Comparison of ENCODE assay signal across 19 cellular contexts in genomic region chr13:97881556-97881955, GRCh38.
A peak's percentile ranks its signal among the peaks of the same experiment; 100 is the strongest.
DNase-seq lines count a peak whose midpoint lies in the region; ATAC-seq and TF ChIP-seq lines count a peak whose summit lies in the region.
"Had no signal": no experiment of that assay in that cellular context is flagged by ENCODE, and none has a peak within 500 bp of the region (broad histone marks: within the 10 kb centered on the region; RNA-seq: fewer than 3 reads in every experiment).

No MANE protein-coding gene starts in this region.

- H3K27ac ChIP-seq in PC-3 (ENCODE audit: low read length) (peak overlapping the region; percentile 90), esophagus muscularis mucosa (replicated peaks in 1 of 4) (no peak overlapping the region), mesenchymal stem cell (ENCODE audit: low read length, poor library complexity, severe bottlenecking) (no peak overlapping the region), dorsolateral prefrontal cortex (no peak overlapping the region)
- H3K27ac ChIP-seq: BLaER1 treated with 17β-estradiol and CSF1 and Interleukin-3, amounts not matched to agents 10 nM and 100 nM; C4-2B had no signal

- H3K9ac ChIP-seq in PC-3 (ENCODE audit: low read length) (no peak overlapping the region), mesenchymal stem cell (ENCODE audit: low read length) (peak overlapping the region; percentile 28)
- H3K9ac ChIP-seq: BLaER1 treated with 17β-estradiol and CSF1 and Interleukin-3, amounts not matched to agents 10 nM and 100 nM had no signal

- H3K23ac ChIP-seq in mesenchymal stem cell (ENCODE audit: low read length in 2 of 2), result no peak overlapping the region

- DNase-seq in HFFc6 (no peak), PC-3 (no peak), esophagus muscularis mucosa (ENCODE audit: extremely low spot score) (peak; percentile 60), mesenchymal stem cell (no peak), dorsolateral prefrontal cortex (no peak), NCI-H2196 (lab: John Stamatoyannopoulos, UW; ENCODE audit: unreplicated experiment) (no peak), globus pallidus (ENCODE audit: low spot score) (no peak)
- DNase-seq: 8988T; AML-193; Caco-2; Calu3; CD4-positive, alpha-beta T cell; CD8-positive, alpha-beta T cell; DMS79 treated with DMSO at 0.1 percent for 48 hours; GF-D8 had no signal

- ATAC-seq in PC-3, result no peak
- ATAC-seq in GM18873 (IDR thresholded peaks at IDR 0.05; ENCODE audit: low FRiP score, unreplicated experiment), result no peak
- ATAC-seq: CD8-positive, alpha-beta T cell had no signal

- H2AK5ac ChIP-seq in mesenchymal stem cell (ENCODE audit: low read length, severe bottlenecking), result peak overlapping the region; percentile 44

- peak overlapping the region in 1 of 2 experiments; percentile 20 for H3K14ac ChIP-seq in mesenchymal stem cell (ENCODE audit: low read length in 2 of 2)

- H2BK12ac ChIP-seq in mesenchymal stem cell (ENCODE audit: low read length in 2 of 2), result peak overlapping the region; percentile 24 to 75

- no peak overlapping the region for H4K8ac ChIP-seq in mesenchymal stem cell (ENCODE audit: low read length)

- no peaks in the 10 kb centered on the region for H3K27me3 ChIP-seq in PC-3 (ENCODE audit: low read length)
- no peaks in the 10 kb centered on the region for H3K27me3 ChIP-seq in esophagus muscularis mucosa
- H3K27me3 ChIP-seq in mesenchymal stem cell (ENCODE audit: control insufficient read depth in 1 of 2, insufficient read depth in 1 of 2, low read length in 2 of 2), result no peaks in the 10 kb centered on the region
- H3K27me3 ChIP-seq in dorsolateral prefrontal cortex, result peaks cover 0 to 12% (median 0%) of the 10 kb centered on the region in 45 donors
- H3K27me3 ChIP-seq: BLaER1 treated with 17β-estradiol and CSF1 and Interleukin-3, amounts not matched to agents 10 nM and 100 nM had no signal

- no peak overlapping the region for H3K4me2 ChIP-seq in PC-3 (ENCODE audit: low read length)
- no peak overlapping the region for H3K4me2 ChIP-seq in mesenchymal stem cell (ENCODE audit: low read length, poor library complexity, severe bottlenecking)
- H3K4me2 ChIP-seq: BLaER1 treated with 17β-estradiol and CSF1 and Interleukin-3, amounts not matched to agents 10 nM and 100 nM had no signal

- H3K36me3 ChIP-seq in PC-3 (ENCODE audit: low read depth, low read length) (no peaks in the 10 kb centered on the region), esophagus muscularis mucosa (no peaks in the 10 kb centered on the region), mesenchymal stem cell (ENCODE audit: control insufficient read depth in 1 of 2, insufficient read depth in 2 of 2, low read depth in 1 of 2, low read length in 2 of 2) (no peaks in the 10 kb centered on the region)
- H3K36me3 ChIP-seq: BLaER1 treated with 17β-estradiol and CSF1 and Interleukin-3, amounts not matched to agents 10 nM and 100 nM had no signal

- no peak for TF ChIP-seq POLR2A in esophagus muscularis mucosa (IDR thresholded peaks at IDR 0.05; ENCODE audit: low read depth)

- H3K4me1 ChIP-seq in PC-3 (ENCODE audit: insufficient read depth, low read length) (peaks cover 34% of the 10 kb centered on the region), esophagus muscularis mucosa (peaks cover 0 to 25% (median 20%) of the 10 kb centered on the region in 4 donors), mesenchymal stem cell (ENCODE audit: control insufficient read depth, insufficient read depth, low read depth, low read length) (peaks cover 14% of the 10 kb centered on the region)
- H3K4me1 ChIP-seq: BLaER1 treated with 17β-estradiol and CSF1 and Interleukin-3, amounts not matched to agents 10 nM and 100 nM; Caco-2 had no signal

- WGBS in esophagus muscularis mucosa, result 90% methylated on average over 3 of the region's 4 CpGs
- WGBS in mesenchymal stem cell, result 85% methylated on average over 3 of the region's 4 CpGs

- H3K4me3 ChIP-seq in PC-3 (ENCODE audit: low read length) (no peak overlapping the region), esophagus muscularis mucosa (no peak overlapping the region), mesenchymal stem cell (ENCODE audit: insufficient read depth in 1 of 2, low read depth in 1 of 2, low read length in 2 of 2) (no peak overlapping the region), dorsolateral prefrontal cortex (no peak overlapping the region)
- H3K4me3 ChIP-seq: BLaER1 treated with 17β-estradiol and CSF1 and Interleukin-3, amounts not matched to agents 10 nM and 100 nM had no signal

- peaks cover 47% of the 10 kb centered on the region for H3K4me1 Mint-ChIP-seq in HFFc6 (ENCODE audit: low read depth)
- H3K4me1 Mint-ChIP-seq: B cell had no signal

- no peak overlapping the region for H3K4ac ChIP-seq in mesenchymal stem cell (ENCODE audit: low read depth in 1 of 2, low read length in 2 of 2)

- H3K9me3 ChIP-seq in PC-3 (ENCODE audit: low read length) (no peaks in the 10 kb centered on the region), esophagus muscularis mucosa (no peaks in the 10 kb centered on the region), mesenchymal stem cell (ENCODE audit: control insufficient read depth, low read length) (peaks cover 7% of the 10 kb centered on the region)
- H3K9me3 ChIP-seq: Caco-2 had no signal

- no peak overlapping the region for H3K18ac ChIP-seq in mesenchymal stem cell (ENCODE audit: low read depth in 1 of 2, low read length in 2 of 2)

- TF ChIP-seq EP300 in esophagus muscularis mucosa (IDR thresholded peaks at IDR 0.05), result no peak

- POLR2A ChIA-PET in PC-3 (lab: Charles Lee; ENCODE audit: unreplicated experiment), result no interaction called here

- no peaks in the 10 kb centered on the region for H3K79me1 ChIP-seq in mesenchymal stem cell (replicated peaks; ENCODE audit: low read length, poor library complexity, severe bottlenecking)

- H2BK15ac ChIP-seq in mesenchymal stem cell (ENCODE audit: low read depth, poor library complexity, severe bottlenecking), result no peak overlapping the region

- intact Hi-C loops in PC-3 (cut with micrococcal nuclease), result no loop called here
- intact Hi-C loops in esophagus muscularis mucosa (cut with DNase I), result no loop called here
- intact Hi-C loops in dorsolateral prefrontal cortex (cut with DNase I), result no loop called here

- H3K4me3 Mint-ChIP-seq in HFFc6, result no peak overlapping the region
- H3K4me3 Mint-ChIP-seq: B cell; CD4-positive, alpha-beta T cell; CD8-positive, alpha-beta T cell had no signal

- H3K27ac Mint-ChIP-seq in HFFc6, result peak overlapping the region; percentile 92; the same call in 1 of the 2 replicates
- H3K27ac Mint-ChIP-seq: B cell; CD4-positive, alpha-beta T cell; CD8-positive, alpha-beta T cell had no signal

- TF ChIP-seq CTCF in HFFc6 (IDR thresholded peaks at IDR 0.05), result no peak
- TF ChIP-seq CTCF in PC-3 (conservative IDR thresholded peaks at IDR 0.05; ENCODE audit: low read depth, low read length), result no peak
- TF ChIP-seq CTCF in esophagus muscularis mucosa (IDR thresholded peaks at IDR 0.05), result no peak
- TF ChIP-seq CTCF in dorsolateral prefrontal cortex (IDR thresholded peaks at IDR 0.05 in 54 of 56, conservative IDR thresholded peaks at IDR 0.05 in 2 of 56; ENCODE audit: low read depth in 1 of 56, partially characterized antibody in 56 of 56), result no peak

- H3K36me3 Mint-ChIP-seq in HFFc6 (ENCODE audit: low read depth), result peaks cover 7% of the 10 kb centered on the region; the same call in 1 of the 2 replicates
- H3K36me3 Mint-ChIP-seq: CD8-positive, alpha-beta T cell had no signal

- no peaks in the 10 kb centered on the region; the same call in 1 of the 2 replicates for H3K27me3 Mint-ChIP-seq in HFFc6 (ENCODE audit: insufficient read depth)

- peak overlapping the region; percentile 49 for H2BK5ac ChIP-seq in mesenchymal stem cell (ENCODE audit: low read depth, low read length, poor library complexity, severe bottlenecking)

- peaks cover 4% of the 10 kb centered on the region for H3F3A ChIP-seq in PC-3 (ENCODE audit: low read length, unreplicated experiment)

- no peaks in the 10 kb centered on the region for H3K9me3 Mint-ChIP-seq in HFFc6
- H3K9me3 Mint-ChIP-seq: CD4-positive, alpha-beta T cell; CD8-positive, alpha-beta T cell had no signal

- no peaks in the 10 kb centered on the region for H4K20me1 ChIP-seq in PC-3 (ENCODE audit: low read length)
- H4K20me1 ChIP-seq: BLaER1 treated with 17β-estradiol and CSF1 and Interleukin-3, amounts not matched to agents 10 nM and 100 nM had no signal

- no peak overlapping the region for H2BK120ac ChIP-seq in mesenchymal stem cell (ENCODE audit: low read depth, low read length)

- H3K9me2 ChIP-seq in PC-3 (replicated peaks; ENCODE audit: low read length), result no peaks in the 10 kb centered on the region

- CTCF ChIA-PET in PC-3 (lab: Charles Lee), result no interaction called here

- no peaks in the 10 kb centered on the region for H3K79me2 ChIP-seq in PC-3 (ENCODE audit: low read length)

- BruUV-seq in PC-3 (replicated peaks; lab: Mats Ljungman, UMichigan), result no TSS peak

- H2AFZ ChIP-seq in PC-3 (ENCODE audit: low read length) (no peak overlapping the region), mesenchymal stem cell (ENCODE audit: low read depth, low read length) (no peak overlapping the region)

- no peak overlapping the region for H4K91ac ChIP-seq in mesenchymal stem cell (ENCODE audit: low read length)
